ENCODE assay signal across 1 cellular context in genomic region chr5:69050214-69050613, GRCh38.
TF ChIP-seq lines count a peak whose summit lies in the region.

No MANE protein-coding gene starts in this region.

TF ChIP-seq in HepG2, 621 proteins besides CTCF, POLR2A, EP300 and RAD21 (continued from another document and continues in another):
- no peak for TF ChIP-seq ZNF609 (CRISPR knock-in tag; IDR thresholded peaks at IDR 0.05; ENCODE audit: borderline replicate concordance)
- TF ChIP-seq KDM1A (CRISPR knock-in tag; IDR thresholded peaks at IDR 0.05) = no peak
- TF ChIP-seq ZNF710 (CRISPR knock-in tag; IDR thresholded peaks at IDR 0.05; ENCODE audit: borderline replicate concordance) = no peak
- no peak for TF ChIP-seq DZIP1 (CRISPR knock-in tag; IDR thresholded peaks at IDR 0.05)
- TF ChIP-seq ZBTB2 (CRISPR knock-in tag; IDR thresholded peaks at IDR 0.05; ENCODE audit: low read depth) = no peak
- no peak for TF ChIP-seq STAG1 (CRISPR knock-in tag; IDR thresholded peaks at IDR 0.05)
- no peak for TF ChIP-seq ZNF296 (CRISPR knock-in tag; conservative IDR thresholded peaks at IDR 0.05)
- TF ChIP-seq ZNF350 (CRISPR knock-in tag; IDR thresholded peaks at IDR 0.05; ENCODE audit: borderline replicate concordance, low read depth) = no peak
- no peak for TF ChIP-seq ZNF7 (CRISPR knock-in tag; IDR thresholded peaks at IDR 0.05)
- TF ChIP-seq DMTF1 (CRISPR knock-in tag; IDR thresholded peaks at IDR 0.05) = no peak
- no peak for TF ChIP-seq SIN3B (IDR thresholded peaks at IDR 0.05; ENCODE audit: low read length)
- TF ChIP-seq NFKBIZ (CRISPR knock-in tag; IDR thresholded peaks at IDR 0.05) = no peak
- TF ChIP-seq ATAD3A (CRISPR knock-in tag; IDR thresholded peaks at IDR 0.05) = no peak
- TF ChIP-seq MYNN (CRISPR knock-in tag; IDR thresholded peaks at IDR 0.05; ENCODE audit: low read depth) = no peak
- TF ChIP-seq TBX2 (CRISPR knock-in tag; IDR thresholded peaks at IDR 0.05; ENCODE audit: borderline replicate concordance) = no peak
- no peak for TF ChIP-seq BHLHE40 (IDR thresholded peaks at IDR 0.05; ENCODE audit: low read length)
- TF ChIP-seq ZFP90 (CRISPR knock-in tag; IDR thresholded peaks at IDR 0.05; ENCODE audit: borderline replicate concordance) = peak; percentile 87; the same call in 1 of the 2 replicates
- TF ChIP-seq ZNF138 (CRISPR knock-in tag; IDR thresholded peaks at IDR 0.05; ENCODE audit: low read depth) = no peak
- TF ChIP-seq FOXA3 (CRISPR knock-in tag; IDR thresholded peaks at IDR 0.05) = peak; percentile 58; the same call in 1 of the 2 replicates
- no peak for TF ChIP-seq ZNF256 (CRISPR knock-in tag; conservative IDR thresholded peaks at IDR 0.05)
- TF ChIP-seq ZNF577 (CRISPR knock-in tag; IDR thresholded peaks at IDR 0.05; ENCODE audit: borderline replicate concordance, low read depth) = no peak
- no peak for TF ChIP-seq NFRKB (IDR thresholded peaks at IDR 0.05)
- TF ChIP-seq HNF4G (IDR thresholded peaks at IDR 0.05; ENCODE audit: borderline replicate concordance, low read depth, low read length) = no peak
- TF ChIP-seq HNF4G (CRISPR knock-in tag; IDR thresholded peaks at IDR 0.05; ENCODE audit: borderline replicate concordance, low read depth) = no peak
- peak; percentile 31; the same call in 1 of the 2 replicates for TF ChIP-seq MIXL1 (CRISPR knock-in tag; IDR thresholded peaks at IDR 0.05)
- no peak for TF ChIP-seq ATM (IDR thresholded peaks at IDR 0.05; ENCODE audit: borderline replicate concordance)
- peak; percentile 71; the same call in 1 of the 2 replicates for TF ChIP-seq ZBTB21 (CRISPR knock-in tag; IDR thresholded peaks at IDR 0.05)
- TF ChIP-seq NRL (CRISPR knock-in tag; IDR thresholded peaks at IDR 0.05; ENCODE audit: borderline replicate concordance) = no peak
- no peak for TF ChIP-seq EZH2 (conservative IDR thresholded peaks at IDR 0.05; ENCODE audit: low read depth, low read length)
- peak; percentile 85 for TF ChIP-seq ZNF121 (CRISPR knock-in tag; IDR thresholded peaks at IDR 0.05)
- TF ChIP-seq MLLT10 (CRISPR knock-in tag; IDR thresholded peaks at IDR 0.05) = no peak
- no peak for TF ChIP-seq ZNF839 (CRISPR knock-in tag; IDR thresholded peaks at IDR 0.05; ENCODE audit: borderline replicate concordance)
- TF ChIP-seq ZNF878 (CRISPR knock-in tag; IDR thresholded peaks at IDR 0.05) = no peak
- TF ChIP-seq ZNF234 (CRISPR knock-in tag; conservative IDR thresholded peaks at IDR 0.05) = no peak
- no peak for TF ChIP-seq ZMAT3 (CRISPR knock-in tag; conservative IDR thresholded peaks at IDR 0.05)
- no peak for TF ChIP-seq KAT2B (IDR thresholded peaks at IDR 0.05; ENCODE audit: borderline replicate concordance, low read depth, low read length)
- TF ChIP-seq MEF2D (CRISPR knock-in tag; IDR thresholded peaks at IDR 0.05) = no peak
- TF ChIP-seq ZNF510 (CRISPR knock-in tag; IDR thresholded peaks at IDR 0.05; ENCODE audit: low read depth) = no peak
- no peak for TF ChIP-seq PBX2 (CRISPR knock-in tag; IDR thresholded peaks at IDR 0.05)
- TF ChIP-seq REPIN1 (CRISPR knock-in tag; IDR thresholded peaks at IDR 0.05; ENCODE audit: borderline replicate concordance, low read depth) = no peak
- TF ChIP-seq TGIF2 (CRISPR knock-in tag; IDR thresholded peaks at IDR 0.05) = no peak
- TF ChIP-seq RFX5 (IDR thresholded peaks at IDR 0.05; ENCODE audit: low read depth, low read length) = no peak
- TF ChIP-seq HIVEP1 (CRISPR knock-in tag; IDR thresholded peaks at IDR 0.05) = no peak
- TF ChIP-seq SOX5 (CRISPR knock-in tag; IDR thresholded peaks at IDR 0.05; ENCODE audit: borderline replicate concordance) = 0 out of 2 replicates have a peak, but pooled peaks have one; percentile 10
- no peak for TF ChIP-seq CREB1 (IDR thresholded peaks at IDR 0.05)
- no peak for TF ChIP-seq CREB1 (CRISPR knock-in tag; IDR thresholded peaks at IDR 0.05)
- TF ChIP-seq PRPF4 (IDR thresholded peaks at IDR 0.05; ENCODE audit: low read depth, low read length, poor library complexity, severe bottlenecking) = no peak
- no peak for TF ChIP-seq NONO (IDR thresholded peaks at IDR 0.05)
- TF ChIP-seq NONO (CRISPR knock-in tag; conservative IDR thresholded peaks at IDR 0.05) = no peak
- peak; percentile 28; the same call in 1 of the 2 replicates for TF ChIP-seq SAP130 (CRISPR knock-in tag; IDR thresholded peaks at IDR 0.05; ENCODE audit: low read depth)
- TF ChIP-seq NCOA1 (CRISPR knock-in tag; IDR thresholded peaks at IDR 0.05) = no peak
- no peak for TF ChIP-seq RBAK (CRISPR knock-in tag; IDR thresholded peaks at IDR 0.05)
- no peak for TF ChIP-seq MNT (IDR thresholded peaks at IDR 0.05)
- no peak for TF ChIP-seq ZNF850 (CRISPR knock-in tag; conservative IDR thresholded peaks at IDR 0.05)
